8 cellular contexts compared by ENCODE assay signal in genomic region chr5:50440651-50441478, GRCh38. TPM values are rescaled to one million over a fixed set of nuclear protein-coding genes. Genes with fewer than 3 reads are reported as not detected.
DNase-seq lines count a peak whose midpoint lies in the region; ATAC-seq and TF ChIP-seq lines count a peak whose summit lies in the region.

Gene EMB, minus strand, starts transcription at chr5:50441288. Its CDS starts 137 bp downstream, at chr5:50441151.

- peak; percentile 69 to 82 (median 76) for DNase-seq in CD4-positive, alpha-beta T cell
- DNase-seq in RKO (ENCODE audit: low spot score) (peak; percentile 76), cardiac septum (ENCODE audit: low spot score) (peak; percentile 92), posterior cingulate gyrus (peak in 9 of 10 donors; percentile 19 to 94 (median 52)), upper lobe of left lung (peak; percentile 81 to 90)
- peak; percentile 75 for DNase-seq in activated effector memory CD4-positive, alpha-beta T cell treated with Interleukin-2 at 50 U/mL for 16 hours

- H3K4me3 ChIP-seq in upper lobe of left lung = peak within 1 kb of the TSS; percentile 70 to 89 (median 74)

- WGBS in upper lobe of left lung, 2 donors = 1 to 2% methylated on average over 19 to 46 of the region's 80 CpGs

- peak within 1 kb of the TSS; percentile 95 for H3K4me3 Mint-ChIP-seq in CD4-positive, alpha-beta T cell

- H3K9me3 Mint-ChIP-seq in CD4-positive, alpha-beta T cell = no peaks in the 10 kb centered on the region

- H3K27me3 ChIP-seq in CD4-positive, alpha-beta T cell (ENCODE audit: control insufficient read depth, insufficient read depth, low read length) = no peaks in the 10 kb centered on the region
- peaks cover 0 to 4% (median 0%) of the 10 kb centered on the region in 4 donors for H3K27me3 ChIP-seq in upper lobe of left lung

- no peaks in the 10 kb centered on the region for H3K9me3 ChIP-seq in CD4-positive, alpha-beta T cell (ENCODE audit: control insufficient read depth, low read length)
- no peaks in the 10 kb centered on the region for H3K9me3 ChIP-seq in upper lobe of left lung

- CTCF ChIA-PET in CD4-positive, alpha-beta T cell (lab: Charles Lee) = interaction anchor here (0.7 to 2.6 kb wide), 15 partner anchors 10 to 311 kb away, joined by 3 to 16 read pairs (median 3); no protein-coding TSS in a partner anchor

- peak within 1 kb of the TSS; percentile 99 for H3K27ac Mint-ChIP-seq in CD4-positive, alpha-beta T cell

- TF ChIP-seq POLR2A in upper lobe of left lung (IDR thresholded peaks at IDR 0.05) = peak in 1 of 4 donors; percentile 60

- H3K4me1 Mint-ChIP-seq in CD4-positive, alpha-beta T cell (ENCODE audit: low read depth) = peaks cover 90% of the 10 kb centered on the region

- H3K27me3 Mint-ChIP-seq in CD4-positive, alpha-beta T cell = no peaks in the 10 kb centered on the region

- H3K36me3 Mint-ChIP-seq in CD4-positive, alpha-beta T cell (ENCODE audit: low read depth) = peaks cover 27% of the 10 kb centered on the region

- POLR2A ChIA-PET in CD4-positive, alpha-beta T cell (lab: Charles Lee) = interaction anchor here (0.6 to 3.7 kb wide), 28 partner anchors 10 to 317 kb away, joined by 3 to 51 read pairs (median 4); partner anchors contain the start of gene PARP8

- intact Hi-C loops in CD4-positive, alpha-beta T cell (cut with DNase I, micrococcal nuclease) = loop anchor here (1.0 to 2.0 kb wide), 6 partner anchors 14 to 310 kb away; no protein-coding TSS in a partner anchor
- intact Hi-C loops in cardiac septum (cut with DNase I) = no loop called here
- intact Hi-C loops in posterior cingulate gyrus (cut with DNase I) = no loop called here

- TF ChIP-seq CTCF in CD4-positive, alpha-beta T cell (IDR thresholded peaks at IDR 0.05) = peak; percentile 64
- TF ChIP-seq CTCF in upper lobe of left lung (IDR thresholded peaks at IDR 0.05) = no peak

- no peaks in the 10 kb centered on the region for H3K36me3 ChIP-seq in upper lobe of left lung

- TF ChIP-seq EP300 in upper lobe of left lung (IDR thresholded peaks at IDR 0.05) = no peak

- ATAC-seq in CD4-positive, alpha-beta T cell (ENCODE audit: poor library complexity) = peak; percentile 69
- peak; percentile 61 for ATAC-seq in GM19328 (IDR thresholded peaks at IDR 0.05; ENCODE audit: unreplicated experiment)
- peak; percentile 52 for ATAC-seq in HG03520 (IDR thresholded peaks at IDR 0.05; ENCODE audit: unreplicated experiment)
- peak; percentile 85 to 90 for ATAC-seq in upper lobe of left lung (ENCODE audit: low FRiP score in 2 of 2)

- peaks cover 4 to 14% (median 7%) of the 10 kb centered on the region in 4 donors for H3K4me1 ChIP-seq in upper lobe of left lung

- peak within 1 kb of the TSS; percentile 95 for H3K27ac ChIP-seq in CD4-positive, alpha-beta T cell (ENCODE audit: low read depth, low read length)
- H3K27ac ChIP-seq in upper lobe of left lung = peak within 1 kb of the TSS; percentile 81 to 91 (median 90)

RNA-seq across cellular contexts. Expression of gene EMB, which starts in this region (rescaled TPM):
- total RNA-seq in CD4-positive, alpha-beta T cell = 100 to 1,000 TPM; 131 to 133 TPM
- total RNA-seq in cardiac septum (7.8 TPM), upper lobe of left lung (10 to 100 TPM in 5 of 6 donors, 1 to 10 TPM in 1; 4.7 to 34.0 (median 21.4) TPM)

Comparison
In these comparisons a context has a peak if more than half of its experiments do, and no peak if none do; other contexts are left out.
1. Peak in every context shown above with its lines: DNase-seq, ATAC-seq, H3K4me3 ChIP-seq and H3K27ac ChIP-seq.
2. intact Hi-C loops: an anchor here in CD4-positive, alpha-beta T cell (1.0 to 2.0 kb wide); none called in cardiac septum and posterior cingulate gyrus.